18 cellular contexts compared by ENCODE assay signal in genomic region chr12:15858348-15858747, GRCh38. TPM values are rescaled to one million over a fixed set of nuclear protein-coding genes. Genes with fewer than 3 reads are reported as not detected.
DNase-seq lines count a peak whose midpoint lies in the region; TF ChIP-seq lines count a peak whose summit lies in the region.
"Had no signal": no experiment of that assay in that cellular context is flagged by ENCODE, and none has a peak within 500 bp of the region (broad histone marks: within the 10 kb centered on the region; RNA-seq: fewer than 3 reads in every experiment).

No MANE protein-coding gene starts in this region.

- H3K4me1 Mint-ChIP-seq in chondrocyte (ENCODE audit: low read depth), result peaks cover 44% of the 10 kb centered on the region

- peaks cover 6% of the 10 kb centered on the region for H3K4me1 ChIP-seq in Loucy (ENCODE audit: insufficient read depth, low read length, poor library complexity, severe bottlenecking)

- no peak overlapping the region for H3K27ac ChIP-seq in RWPE1
- H3K27ac ChIP-seq: esophagus squamous epithelium, left ventricle myocardium inferior, SJSA1 had no signal

- H3K9me3 ChIP-seq in Loucy (ENCODE audit: insufficient read depth, low read depth, low read length), result no peaks in the 10 kb centered on the region
- H3K9me3 ChIP-seq: esophagus squamous epithelium, left ventricle myocardium inferior, SJSA1 had no signal

- no peaks in the 10 kb centered on the region for H3K27me3 Mint-ChIP-seq in chondrocyte (ENCODE audit: low read depth)

- no peak overlapping the region for H3K27ac Mint-ChIP-seq in chondrocyte (ENCODE audit: unreplicated experiment)
- H3K27ac Mint-ChIP-seq: activated CD8-positive, alpha-beta T cell treated with anti-CD3 and anti-CD28 coated beads for 36 hours; activated T-helper 1 cell treated with anti-CD3 and anti-CD28 coated beads, Interleukin-12 subunit alpha, Interleukin-12 subunit beta, Interleukin-2, Interleukin-4 antibody, amounts not matched to agents 30 ng/mL and 10 ng/mL and 1 ng/mL, durations not matched to agents 14 hours and 24 hours and 36 hours had no signal

- no peak overlapping the region for H3K4me3 ChIP-seq in Loucy (ENCODE audit: low read length, poor library complexity, severe bottlenecking)
- H3K4me3 ChIP-seq: esophagus squamous epithelium, left ventricle myocardium inferior, SJSA1 had no signal

- no peaks in the 10 kb centered on the region for H3K36me3 ChIP-seq in Loucy (ENCODE audit: insufficient read depth, low read length)
- H3K36me3 ChIP-seq: esophagus squamous epithelium, left ventricle myocardium inferior, SJSA1 had no signal

- no peaks in the 10 kb centered on the region for H3K36me3 Mint-ChIP-seq in chondrocyte (ENCODE audit: low read depth)
- H3K36me3 Mint-ChIP-seq: naive B cell had no signal

- H3K4me3 Mint-ChIP-seq in chondrocyte (ENCODE audit: unreplicated experiment), result no peak overlapping the region
- H3K4me3 Mint-ChIP-seq: activated CD8-positive, alpha-beta T cell treated with anti-CD3 and anti-CD28 coated beads for 36 hours; activated T-helper 1 cell treated with anti-CD3 and anti-CD28 coated beads, Interleukin-12 subunit alpha, Interleukin-12 subunit beta, Interleukin-2, Interleukin-4 antibody, amounts not matched to agents 30 ng/mL and 10 ng/mL and 1 ng/mL, durations not matched to agents 14 hours and 24 hours and 36 hours; naive B cell had no signal

- no peaks in the 10 kb centered on the region for H3K9me2 ChIP-seq in Loucy (replicated peaks; ENCODE audit: low read depth, low read length)

- peak overlapping the region; percentile 72 for H2AFZ ChIP-seq in Loucy (ENCODE audit: low read length)

- DNase-seq in NCI-H524 (lab: John Stamatoyannopoulos, UW) (peak; percentile 9 to 20), NCI-H524 treated with DMSO at 0.1 percent for 48 hours (lab: John Stamatoyannopoulos, UW) (no peak), chondrocyte (ENCODE audit: low spot score) (no peak), retina (peak; percentile 19), RWPE1 (ENCODE audit: low spot score) (no peak), NCI-H2107 treated with DMSO at 0.1 percent for 48 hours (lab: John Stamatoyannopoulos, UW; ENCODE audit: unreplicated experiment) (no peak)
- DNase-seq in effector CD8-positive, alpha-beta T cell (lab: John Stamatoyannopoulos, UW), result no peak
- DNase-seq: activated CD8-positive, alpha-beta T cell treated with anti-CD3 and anti-CD28 coated beads for 36 hours; amniotic stem cell; cortex of kidney; esophagus squamous epithelium; left ventricle myocardium inferior; naive B cell; NCI-H2171; stimulated activated CD4-positive, alpha-beta T cell treated with anti-CD3 and anti-CD28 coated beads, Interleukin-15, amount 100 ng/mL, for 24 hours had no signal

- no peak overlapping the region for H3K9ac ChIP-seq in Loucy (ENCODE audit: low read depth, low read length, poor library complexity, severe bottlenecking)

- CTCF ChIA-PET in RWPE1 (lab: Yijun Ruan, JAX), result interaction anchor here (0.6 to 2.6 kb wide), 5 partner anchors 69 to 657 kb away, joined by 3 to 17 read pairs (median 4); no protein-coding TSS in a partner anchor

- TF ChIP-seq CTCF in Loucy (conservative IDR thresholded peaks at IDR 0.05; ENCODE audit: low read length) (peak; percentile 59), chondrocyte (IDR thresholded peaks at IDR 0.05) (peak; percentile 18), RWPE1 (conservative IDR thresholded peaks at IDR 0.05; ENCODE audit: low read depth) (no peak)

- no peaks in the 10 kb centered on the region for H3K9me3 Mint-ChIP-seq in chondrocyte (ENCODE audit: low read depth)
- H3K9me3 Mint-ChIP-seq: activated CD8-positive, alpha-beta T cell treated with anti-CD3 and anti-CD28 coated beads for 36 hours; activated T-helper 1 cell treated with anti-CD3 and anti-CD28 coated beads, Interleukin-12 subunit alpha, Interleukin-12 subunit beta, Interleukin-2, Interleukin-4 antibody, amounts not matched to agents 30 ng/mL and 10 ng/mL and 1 ng/mL, durations not matched to agents 14 hours and 24 hours and 36 hours; naive B cell had no signal

- peak overlapping the region; percentile 41 for H3K4me2 ChIP-seq in Loucy (ENCODE audit: low read depth, low read length, poor library complexity, severe bottlenecking)

- H4K20me1 ChIP-seq in Loucy (ENCODE audit: insufficient read depth, low read length, poor library complexity, severe bottlenecking), result no peaks in the 10 kb centered on the region

- H3F3A ChIP-seq in Loucy (ENCODE audit: low read depth), result no peaks in the 10 kb centered on the region

- POLR2A ChIA-PET in RWPE1 (lab: Yijun Ruan, JAX; ENCODE audit: low non-redundant PET), result no interaction called here

- peaks cover 6% of the 10 kb centered on the region for H3K27me3 ChIP-seq in Loucy (ENCODE audit: insufficient read depth, low read length, poor library complexity, severe bottlenecking)
- H3K27me3 ChIP-seq: esophagus squamous epithelium, SJSA1 had no signal

- H3K79me2 ChIP-seq in Loucy (ENCODE audit: insufficient read depth, low read length), result no peaks in the 10 kb centered on the region

RNA-seq across cellular contexts. Expression of gene STRAP, which starts 23.8 kb away (rescaled TPM):
- total RNA-seq in chondrocyte, result 153 to 172 TPM (median 154 TPM) in 3 replicates

RNA-seq across cellular contexts. Expression of gene DERA, which starts 52.8 kb away (rescaled TPM):
- total RNA-seq in chondrocyte, result 15.5 to 26.2 TPM (median 16.0 TPM) in 3 replicates

Comparison
In these comparisons a context has a peak if more than half of its experiments do, and no peak if none do; other contexts are left out.
1. DNase-seq: peak in NCI-H524 (2 of 2) and retina (single experiment); none in NCI-H524 treated with DMSO at 0.1 percent for 48 hours (single experiment), chondrocyte (single experiment), RWPE1 (single experiment), NCI-H2107 treated with DMSO at 0.1 percent for 48 hours (single experiment) and effector CD8-positive, alpha-beta T cell (single experiment).